21 cellular contexts compared by ENCODE assay signal in genomic region chr11:118084656-118085055, GRCh38. TPM values are rescaled to one million over a fixed set of nuclear protein-coding genes. Genes with fewer than 3 reads are reported as not detected.
DNase-seq lines count a peak whose midpoint lies in the region; ATAC-seq, FAIRE-seq and TF ChIP-seq lines count a peak whose summit lies in the region.
"Had no signal": no experiment of that assay in that cellular context is flagged by ENCODE, and none has a peak within 500 bp of the region (broad histone marks: within the 10 kb centered on the region; RNA-seq: fewer than 3 reads in every experiment).

No MANE protein-coding gene starts in this region.

- TF ChIP-seq CTCF in mammary epithelial cell (conservative IDR thresholded peaks at IDR 0.05 in 1 of 2, IDR thresholded peaks at IDR 0.05 in 1 of 2; ENCODE audit: extremely low read depth in 1 of 2, insufficient read depth in 1 of 2, low read depth in 1 of 2, low read length in 2 of 2) = no peak
- no peak for TF ChIP-seq CTCF in MCF 10A (IDR thresholded peaks at IDR 0.05; ENCODE audit: unreplicated experiment)
- TF ChIP-seq CTCF in C4-2B (conservative IDR thresholded peaks at IDR 0.05) = no peak
- TF ChIP-seq CTCF in K562 (IDR thresholded peaks at IDR 0.05 in 2 of 3, conservative IDR thresholded peaks at IDR 0.05 in 1 of 3; ENCODE audit: insufficient read depth in 2 of 3, low read depth in 1 of 3, low read length in 3 of 3) = no peak
- no peak for TF ChIP-seq CTCF in neural crest cell (conservative IDR thresholded peaks at IDR 0.05)

- CTCF ChIA-PET in mammary epithelial cell (lab: Charles Lee; ENCODE audit: low non-redundant PET) = no interaction called here
- CTCF ChIA-PET in MCF 10A (lab: Yijun Ruan, JAX) = no interaction called here
- CTCF ChIA-PET in K562 (lab: Yijun Ruan, JAX; ENCODE audit: low intra/inter-chr PET ratio) = no interaction called here

- no peak for TF ChIP-seq RAD21 in K562 (CRISPR knock-in tag; conservative IDR thresholded peaks at IDR 0.05 in 1 of 2, IDR thresholded peaks at IDR 0.05 in 1 of 2)

- H3K27me3 Mint-ChIP-seq in MCF 10A (ENCODE audit: insufficient read depth, unreplicated experiment) (peaks cover 17% of the 10 kb centered on the region), neural crest cell (ENCODE audit: low read depth) (no peaks in the 10 kb centered on the region)

- H3K9me3 Mint-ChIP-seq in MCF 10A (ENCODE audit: unreplicated experiment) (no peaks in the 10 kb centered on the region), neural crest cell (peaks cover 7% of the 10 kb centered on the region)

- no peak overlapping the region for H3K27ac ChIP-seq in mammary epithelial cell (ENCODE audit: insufficient read depth, low read depth, low read length)
- H3K27ac ChIP-seq in C4-2B = 0 out of 2 replicates have a peak overlapping the region, but pooled peaks have one; percentile 5
- no peak overlapping the region for H3K27ac ChIP-seq in K562 (ENCODE audit: extremely low read depth, low read depth, low read length)
- H3K27ac ChIP-seq: GM23248, PC-9, RWPE1, SJCRH30 had no signal

- no peak for TF ChIP-seq POLR2A in K562 (conservative IDR thresholded peaks at IDR 0.05)

- H3K27ac Mint-ChIP-seq in MCF 10A (ENCODE audit: low read depth, unreplicated experiment) (no peak overlapping the region), neural crest cell (ENCODE audit: unreplicated experiment) (peak overlapping the region; percentile 1)

- H3K4me1 Mint-ChIP-seq in MCF 10A (ENCODE audit: insufficient read depth, unreplicated experiment) = no peaks in the 10 kb centered on the region
- H3K4me1 Mint-ChIP-seq in neural crest cell = peaks cover 52% of the 10 kb centered on the region

- H4K20me1 ChIP-seq in mammary epithelial cell (ENCODE audit: insufficient read depth, low read length) = no peaks in the 10 kb centered on the region
- H4K20me1 ChIP-seq in K562 (replicated peaks; ENCODE audit: control insufficient read depth, insufficient read depth, low read length) = no peaks in the 10 kb centered on the region

- H2AFZ ChIP-seq in mammary epithelial cell (ENCODE audit: low read depth, low read length) (peak overlapping the region; percentile 23), K562 (ENCODE audit: low read depth, low read length) (no peak overlapping the region)
- H2AFZ ChIP-seq: GM23248, PC-9 had no signal

- H3K36me3 ChIP-seq in mammary epithelial cell (ENCODE audit: insufficient read depth, low read length) = no peaks in the 10 kb centered on the region
- H3K36me3 ChIP-seq in K562 (ENCODE audit: control insufficient read depth, insufficient read depth, low read length) = no peaks in the 10 kb centered on the region
- H3K36me3 ChIP-seq: SJCRH30 had no signal

- ATAC-seq in K562 = no peak

- BruUV-seq in mammary epithelial cell (replicated peaks; lab: Mats Ljungman, UMichigan) = no TSS peak
- BruUV-seq in MCF 10A (replicated peaks; lab: Mats Ljungman, UMichigan) = no TSS peak
- BruUV-seq in K562 (replicated peaks; lab: Mats Ljungman, UMichigan) = no TSS peak

- H3K9me1 ChIP-seq in K562 (ENCODE audit: control insufficient read depth, insufficient read depth, low read length) = no peaks in the 10 kb centered on the region

- dilution Hi-C loops in mammary epithelial cell (cut with HindIII; ENCODE audit: low sequenced_read_pairs) = no loop called here

- H3K9ac ChIP-seq in mammary epithelial cell (ENCODE audit: insufficient read depth, low read length) (no peak overlapping the region), K562 (ENCODE audit: insufficient read depth in 1 of 2, low read depth in 2 of 2, low read length in 2 of 2) (no peak overlapping the region)
- H3K9ac ChIP-seq: GM23248 had no signal

- TF ChIP-seq EP300 in K562 (IDR thresholded peaks at IDR 0.05; ENCODE audit: low read length) = no peak

- H3K36me3 Mint-ChIP-seq in MCF 10A (ENCODE audit: insufficient read depth, unreplicated experiment) (no peaks in the 10 kb centered on the region), neural crest cell (ENCODE audit: low read depth) (peaks cover 8% of the 10 kb centered on the region)

- no peaks in the 10 kb centered on the region for H3K79me2 ChIP-seq in mammary epithelial cell (ENCODE audit: insufficient read depth, low read length)
- no peaks in the 10 kb centered on the region for H3K79me2 ChIP-seq in K562 (ENCODE audit: control insufficient read depth, insufficient read depth, low read length)

- in situ Hi-C loops in mammary epithelial cell (cut with MboI; ENCODE audit: low sequenced_read_pairs in 2 of 2) = no loop called here
- in situ Hi-C loops in K562 (cut with MboI) = no loop called here

- POLR2A ChIA-PET in MCF 10A (lab: Yijun Ruan, JAX) (no interaction called here), K562 (lab: Yijun Ruan, JAX) (interaction anchor here (1.0 kb wide), 1 partner anchor 11 kb away, joined by 3 read pairs; no protein-coding TSS in a partner anchor)

- no peak for FAIRE-seq in K562 (lab: Jason Lieb, UNC)

- no peak overlapping the region for H3K4me3 Mint-ChIP-seq in MCF 10A (ENCODE audit: unreplicated experiment)
- no peak overlapping the region for H3K4me3 Mint-ChIP-seq in neural crest cell
- H3K4me3 Mint-ChIP-seq: CD4-positive, alpha-beta memory T cell had no signal

- DNase-seq in mammary epithelial cell (no peak), MCF 10A (ENCODE audit: unreplicated experiment) (no peak), K562 (ENCODE audit: extremely low read depth in 1 of 4, low spot score in 3 of 4) (no peak), neural crest cell (ENCODE audit: low read depth, low spot score) (no peak), NCI-H2081 (lab: John Stamatoyannopoulos, UW) (no peak), ureter (ENCODE audit: low spot score) (no peak)
- DNase-seq in stimulated activated CD4-positive, alpha-beta T cell treated with anti-CD3 and anti-CD28 coated beads, Interleukin-2, amount 100 ng/mL, for 48 hours = no peak
- DNase-seq: CD4-positive, alpha-beta memory T cell; DMS153; HCEC 1CT; NCI-H1694 treated with DMSO at 0.1 percent for 48 hours; NCI-H2107; NCI-H510A treated with DMSO at 0.1 percent for 48 hours; NCI-H774; SJCRH30 had no signal

- H3K27me3 ChIP-seq in mammary epithelial cell (ENCODE audit: insufficient read depth, low read length) (no peaks in the 10 kb centered on the region), K562 (ENCODE audit: control insufficient read depth in 2 of 2, insufficient read depth in 2 of 2, low read length in 2 of 2) (peaks cover 6 to 25% of the 10 kb centered on the region in 2 experiments; a peak in 4 of 5 replicates)
- H3K27me3 ChIP-seq: SJCRH30 had no signal

- intact Hi-C loops in mammary epithelial cell (cut with micrococcal nuclease) = no loop called here
- intact Hi-C loops in MCF 10A (cut with micrococcal nuclease) = no loop called here
- intact Hi-C loops in K562 (cut with micrococcal nuclease) = no loop called here

- no peak overlapping the region for H3K4me3 ChIP-seq in mammary epithelial cell (replicated peaks in 1 of 3; ENCODE audit: insufficient read depth in 1 of 3, low read depth in 2 of 3, low read length in 3 of 3)
- no peak overlapping the region for H3K4me3 ChIP-seq in K562
- H3K4me3 ChIP-seq: GM23248, PC-9, SJCRH30 had no signal

- peaks cover 25% of the 10 kb centered on the region for H3K4me1 ChIP-seq in mammary epithelial cell (ENCODE audit: insufficient read depth, low read length)
- peaks cover 8 to 12% of the 10 kb centered on the region in 2 experiments; a peak in 4 of 5 replicates for H3K4me1 ChIP-seq in K562 (replicated peaks in 1 of 2; ENCODE audit: control insufficient read depth in 2 of 2, insufficient read depth in 2 of 2, low read length in 2 of 2)
- H3K4me1 ChIP-seq: SJCRH30 had no signal

- H3K4me2 ChIP-seq in mammary epithelial cell (ENCODE audit: insufficient read depth, low read depth, low read length) = no peak overlapping the region
- H3K4me2 ChIP-seq in K562 (ENCODE audit: insufficient read depth, low read length) = no peak overlapping the region
- H3K4me2 ChIP-seq: PC-9 had no signal

- peaks cover 32% of the 10 kb centered on the region for H3K9me3 ChIP-seq in mammary epithelial cell (replicated peaks; ENCODE audit: insufficient read depth, low read length)
- peaks cover 10% of the 10 kb centered on the region for H3K9me3 ChIP-seq in K562 (replicated peaks; ENCODE audit: control insufficient read depth, insufficient read depth, low read depth, low read length)
- H3K9me3 ChIP-seq: SJCRH30 had no signal

RNA-seq across cellular contexts. Expression of gene SMIM35, which starts 2.1 kb away (rescaled TPM):
- total RNA-seq in mammary epithelial cell (not detected), MCF 10A (2022) (not detected in 2 replicates), K562 (2014; rRNA removed) (not detected in 2 replicates), K562 (2014; rRNA removed; fragmentation: Illumina TruSeq; extraction: Trizol) (not detected in 2 replicates), K562 (2015; rRNA removed; fragmentation: Illumina TruSeq; extraction: Trizol) (not detected in 2 replicates), K562 (2021) (not detected in 2 replicates), neural crest cell (not detected in 2 replicates), ureter (0.13 TPM)
- polyA plus RNA-seq in mammary epithelial cell (not detected), K562 (2011; rRNA removed) (0.03 TPM in 1 of 2 replicates, not detected in the other), K562 (2014; fragmentation: Illumina TruSeq; extraction: Trizol) (not detected in 2 replicates), K562 (2014; fragmentation: Nextera tagmentation; extraction: Ambion mirVana) (under 1 TPM in 1 of 2 experiments, not detected in 1; 0.03 TPM), K562 (2014; rRNA removed) (not detected in 2 replicates)
- polyA minus RNA-seq in mammary epithelial cell = not detected
- total RNA-seq in K562 (2011; cell fraction: chromatin; rRNA removed; ENCODE audit: low replicate concordance) = not detected in 2 replicates
- 0.13 and 0.17 TPM in 2 replicates for total RNA-seq in K562 (2011; cell fraction: nucleolus; rRNA removed)
- 0.31 TPM in 1 of 2 replicates, not detected in the other for total RNA-seq in K562 (2011; cell fraction: nucleoplasm; rRNA removed)
- polyA plus RNA-seq in K562 (2011; cell fraction: cytosol; rRNA removed) = 0.01 and 0.03 TPM in 2 replicates
- 0.03 and 0.06 TPM in 2 replicates for polyA plus RNA-seq in K562 (2011; cell fraction: nucleus; rRNA removed)
- polyA plus RNA-seq in K562 (2012) = 0.10 TPM in 1 of 2 replicates, not detected in the other
- polyA minus RNA-seq in K562 (2011; rRNA and poly(A)+ RNA removed) = not detected in 2 replicates
- polyA minus RNA-seq in K562 (2011; cell fraction: cytosol; rRNA and poly(A)+ RNA removed) = 0.36 TPM in 1 of 2 replicates, not detected in the other
- 0.11 and 0.13 TPM in 2 replicates for polyA minus RNA-seq in K562 (2011; cell fraction: nucleus; rRNA and poly(A)+ RNA removed)
- total RNA-seq: Daoy, GM23248, LHCN-M2, PC-9, SJCRH30 had no signal
- polyA plus RNA-seq: GM23248 had no signal

RNA-seq across cellular contexts. Expression of gene TMPRSS4, which starts 7.8 kb away (rescaled TPM):
- total RNA-seq in mammary epithelial cell (1 to 10 TPM in 1 of 2 donors, under 1 TPM in 1; 0.67 to 2.9 TPM), MCF 10A (2022) (not detected in 2 replicates), K562 (2014; rRNA removed) (4.1 and 5.8 TPM in 2 replicates), K562 (2014; rRNA removed; fragmentation: Illumina TruSeq; extraction: Trizol) (4.0 and 6.3 TPM in 2 replicates), K562 (2015; rRNA removed; fragmentation: Illumina TruSeq; extraction: Trizol) (5.0 and 6.1 TPM in 2 replicates), K562 (2021) (6.6 and 7.4 TPM in 2 replicates), neural crest cell (not detected in 2 replicates), ureter (224 TPM)
- polyA plus RNA-seq in mammary epithelial cell (5.6 TPM), K562 (2011; rRNA removed) (4.0 and 10.0 TPM in 2 replicates), K562 (2014; fragmentation: Illumina TruSeq; extraction: Trizol) (6.4 and 7.5 TPM in 2 replicates), K562 (2014; fragmentation: Nextera tagmentation; extraction: Ambion mirVana) (1 to 10 TPM; 4.4 to 5.6 TPM), K562 (2014; rRNA removed) (6.2 and 11.5 TPM in 2 replicates)
- polyA minus RNA-seq in mammary epithelial cell = 26.3 TPM
- total RNA-seq in K562 (2011; cell fraction: chromatin; rRNA removed; ENCODE audit: low replicate concordance) = 35.2 and 37.9 TPM in 2 replicates
- 17.8 and 21.7 TPM in 2 replicates for total RNA-seq in K562 (2011; cell fraction: nucleolus; rRNA removed)
- 26.9 and 32.4 TPM in 2 replicates for total RNA-seq in K562 (2011; cell fraction: nucleoplasm; rRNA removed)
- polyA plus RNA-seq in K562 (2011; cell fraction: cytosol; rRNA removed) = 2.2 and 9.8 TPM in 2 replicates
- polyA plus RNA-seq in K562 (2011; cell fraction: nucleus; rRNA removed) = 5.6 and 26.1 TPM in 2 replicates
- 6.6 and 19.9 TPM in 2 replicates for polyA plus RNA-seq in K562 (2012)
- 3.2 and 7.7 TPM in 2 replicates for polyA minus RNA-seq in K562 (2011; rRNA and poly(A)+ RNA removed)
- polyA minus RNA-seq in K562 (2011; cell fraction: cytosol; rRNA and poly(A)+ RNA removed) = 6.5 TPM in 1 of 2 replicates, not detected in the other
- polyA minus RNA-seq in K562 (2011; cell fraction: nucleus; rRNA and poly(A)+ RNA removed) = 2.0 and 7.1 TPM in 2 replicates
- total RNA-seq: Daoy, GM23248, LHCN-M2, SJCRH30 had no signal
- polyA plus RNA-seq: CD4-positive, alpha-beta memory T cell; GM23248 had no signal
